In genomic region chr21:41653243-41653943, GRCh38 we compare ENCODE assay signal across 17 cellular contexts.
"Had no signal": no experiment of that assay in that cellular context is flagged by ENCODE, and none has a peak within 500 bp of the region (broad histone marks: within the 10 kb centered on the region; RNA-seq: fewer than 3 reads in every experiment).

No MANE protein-coding gene starts in this region.

- H3K4me3 ChIP-seq: adrenal gland, cardiac muscle cell, heart right ventricle, left ventricle myocardium inferior, prostate gland had no signal

- H3K27me3 ChIP-seq: adrenal gland, cardiac muscle cell had no signal

- H3K9me3 Mint-ChIP-seq: activated CD4-positive, alpha-beta memory T cell treated with anti-CD3 and anti-CD28 coated beads for 36 hours; activated naive CD4-positive, alpha-beta T cell treated with anti-CD3 and anti-CD28 coated beads, Interleukin-2, amount 50 U/mL, for 72 hours; activated T-helper 1 cell treated with anti-CD3 and anti-CD28 coated beads, Interleukin-12 subunit alpha, Interleukin-12 subunit beta, Interleukin-2, Interleukin-4 antibody, amounts not matched to agents 30 ng/mL and 10 ng/mL and 1 ng/mL, durations not matched to agents 14 hours and 24 hours and 36 hours; naive B cell; T-helper 2 cell treated with Interferon-gamma antibody and Interleukin-4, amounts not matched to agents 5 μg/mL and 100 μg/mL, for 36 hours had no signal

- H3K4me1 ChIP-seq: prostate gland had no signal

- H3K27ac ChIP-seq: adrenal gland, cardiac muscle cell, heart right ventricle, left ventricle myocardium inferior, prostate gland had no signal

- H3K9me3 ChIP-seq: adrenal gland, heart right ventricle, left ventricle myocardium inferior, prostate gland had no signal

- ATAC-seq: activated naive CD4-positive, alpha-beta T cell treated with anti-CD3 and anti-CD28 coated beads, Interleukin-2, amount 50 U/mL, for 72 hours; WTC11 had no signal

- DNase-seq: activated CD4-positive, alpha-beta memory T cell treated with anti-CD3 and anti-CD28 coated beads for 36 hours; activated CD4-positive, alpha-beta T cell treated with anti-CD3 and anti-CD28 coated beads for 4 hours; activated gamma-delta T cell treated with Interleukin-2 at 50 U/mL for 16 hours; activated T-cell treated with anti-CD3 and anti-CD28 coated beads for 4 hours; adrenal gland; erythroblast; heart right ventricle; kidney glomerular epithelial cell; left ventricle myocardium inferior; naive B cell; right cardiac atrium had no signal

- H3K4me3 Mint-ChIP-seq: activated CD4-positive, alpha-beta memory T cell treated with anti-CD3 and anti-CD28 coated beads for 36 hours; activated T-helper 1 cell treated with anti-CD3 and anti-CD28 coated beads, Interleukin-12 subunit alpha, Interleukin-12 subunit beta, Interleukin-2, Interleukin-4 antibody, amounts not matched to agents 30 ng/mL and 10 ng/mL and 1 ng/mL, durations not matched to agents 14 hours and 24 hours and 36 hours; naive B cell; T-helper 2 cell treated with Interferon-gamma antibody and Interleukin-4, amounts not matched to agents 5 μg/mL and 100 μg/mL, for 36 hours; WTC11 had no signal

- H3K36me3 ChIP-seq: adrenal gland, cardiac muscle cell, heart right ventricle, left ventricle myocardium inferior, prostate gland had no signal

- H3K36me3 Mint-ChIP-seq: activated CD4-positive, alpha-beta memory T cell treated with anti-CD3 and anti-CD28 coated beads for 36 hours; activated naive CD4-positive, alpha-beta T cell treated with anti-CD3 and anti-CD28 coated beads, Interleukin-2, amount 50 U/mL, for 72 hours; naive B cell had no signal

- H3K4me1 Mint-ChIP-seq: naive B cell had no signal

- H3K27ac Mint-ChIP-seq: activated CD4-positive, alpha-beta memory T cell treated with anti-CD3 and anti-CD28 coated beads for 36 hours; activated naive CD4-positive, alpha-beta T cell treated with anti-CD3 and anti-CD28 coated beads, Interleukin-2, amount 50 U/mL, for 72 hours; activated T-helper 1 cell treated with anti-CD3 and anti-CD28 coated beads, Interleukin-12 subunit alpha, Interleukin-12 subunit beta, Interleukin-2, Interleukin-4 antibody, amounts not matched to agents 30 ng/mL and 10 ng/mL and 1 ng/mL, durations not matched to agents 14 hours and 24 hours and 36 hours; T-helper 2 cell treated with Interferon-gamma antibody and Interleukin-4, amounts not matched to agents 5 μg/mL and 100 μg/mL, for 36 hours; WTC11 had no signal
